In genomic region chr20:48679603-48680002, GRCh38 we compare ENCODE assay signal across 15 cellular contexts.
A peak's percentile ranks its signal among the peaks of the same experiment; 100 is the strongest.
DNase-seq lines count a peak whose midpoint lies in the region; ATAC-seq and TF ChIP-seq lines count a peak whose summit lies in the region.
"Had no signal": no experiment of that assay in that cellular context is flagged by ENCODE, and none has a peak within 500 bp of the region (broad histone marks: within the 10 kb centered on the region; RNA-seq: fewer than 3 reads in every experiment).

No MANE protein-coding gene starts in this region.

- H4K20me1 ChIP-seq in OCI-LY7 (ENCODE audit: insufficient read depth, low read length) (no peaks in the 10 kb centered on the region), hepatocyte (ENCODE audit: insufficient read depth, poor library complexity, severe bottlenecking) (no peaks in the 10 kb centered on the region)

- H3K23ac ChIP-seq in mesenchymal stem cell (ENCODE audit: low read length in 2 of 2): no peak overlapping the region

- no peak overlapping the region for H2BK15ac ChIP-seq in mesenchymal stem cell (ENCODE audit: low read depth, poor library complexity, severe bottlenecking)

- H2BK12ac ChIP-seq in mesenchymal stem cell (ENCODE audit: low read length in 2 of 2): no peak overlapping the region

- no peak overlapping the region for H3K27ac ChIP-seq in OCI-LY7 (ENCODE audit: low read depth, low read length, poor library complexity, severe bottlenecking)
- no peak overlapping the region for H3K27ac ChIP-seq in hepatocyte
- H3K27ac ChIP-seq in mesenchymal stem cell (ENCODE audit: low read length, poor library complexity, severe bottlenecking): no peak overlapping the region

- H2BK120ac ChIP-seq in mesenchymal stem cell (ENCODE audit: low read depth, low read length): no peak overlapping the region

- H3K9me2 ChIP-seq in OCI-LY7 (ENCODE audit: insufficient read depth, low read length) (no peaks in the 10 kb centered on the region), hepatocyte (replicated peaks; ENCODE audit: insufficient read depth) (no peaks in the 10 kb centered on the region)

- POLR2A ChIA-PET in OCI-LY7 (lab: Charles Lee): no interaction called here

- peaks cover 7% of the 10 kb centered on the region for H3K4me1 ChIP-seq in OCI-LY7 (ENCODE audit: insufficient read depth, low read length, poor library complexity, severe bottlenecking)
- H3K4me1 ChIP-seq in hepatocyte (ENCODE audit: insufficient read depth): peaks cover 22% of the 10 kb centered on the region
- H3K4me1 ChIP-seq in mesenchymal stem cell (ENCODE audit: control insufficient read depth, insufficient read depth, low read depth, low read length): peaks cover 20% of the 10 kb centered on the region

- H2BK5ac ChIP-seq in mesenchymal stem cell (ENCODE audit: low read depth, low read length, poor library complexity, severe bottlenecking): no peak overlapping the region

- no peaks in the 10 kb centered on the region for H3K9me3 ChIP-seq in OCI-LY7 (ENCODE audit: low read length)
- H3K9me3 ChIP-seq in hepatocyte (ENCODE audit: low read depth): no peaks in the 10 kb centered on the region
- H3K9me3 ChIP-seq in mesenchymal stem cell (ENCODE audit: control insufficient read depth, low read length): no peaks in the 10 kb centered on the region

- no peak overlapping the region for H2AFZ ChIP-seq in OCI-LY7 (ENCODE audit: low read length)
- H2AFZ ChIP-seq in hepatocyte: no peak overlapping the region
- H2AFZ ChIP-seq in mesenchymal stem cell (ENCODE audit: low read depth, low read length): no peak overlapping the region

- no peak overlapping the region for H3K4ac ChIP-seq in mesenchymal stem cell (ENCODE audit: low read depth in 1 of 2, low read length in 2 of 2)

- ATAC-seq in HG02798 (IDR thresholded peaks at IDR 0.05; ENCODE audit: poor library complexity, unreplicated experiment): no peak
- ATAC-seq: natural killer cell treated with Interleukin-12 subunit alpha and Interleukin-12 subunit beta and Interleukin-15 and Interleukin-18, amount 100 ng/mL, for 72 hours had no signal

- H3K4me2 ChIP-seq in OCI-LY7 (ENCODE audit: low read length) (no peak overlapping the region), hepatocyte (no peak overlapping the region), mesenchymal stem cell (ENCODE audit: low read length, poor library complexity, severe bottlenecking) (no peak overlapping the region)
- H3K4me2 ChIP-seq: smooth muscle cell had no signal

- intact Hi-C loops in OCI-LY7 (cut with micrococcal nuclease; ENCODE audit: unreplicated experiment): no loop called here

- H3K27me3 ChIP-seq in hepatocyte: no peaks in the 10 kb centered on the region
- peaks cover 0 to 2% of the 10 kb centered on the region in 2 experiments for H3K27me3 ChIP-seq in mesenchymal stem cell (ENCODE audit: control insufficient read depth in 1 of 2, insufficient read depth in 1 of 2, low read length in 2 of 2)

- H3K18ac ChIP-seq in mesenchymal stem cell (ENCODE audit: low read depth in 1 of 2, low read length in 2 of 2): no peak overlapping the region

- peaks cover 12% of the 10 kb centered on the region; the same call in 1 of the 2 replicates for H3K36me3 ChIP-seq in OCI-LY7 (ENCODE audit: insufficient read depth, low read length)
- H3K36me3 ChIP-seq in hepatocyte (replicated peaks; ENCODE audit: insufficient read depth, low read depth): no peaks in the 10 kb centered on the region
- H3K36me3 ChIP-seq in mesenchymal stem cell (ENCODE audit: control insufficient read depth in 1 of 2, insufficient read depth in 2 of 2, low read depth in 1 of 2, low read length in 2 of 2): peaks cover 0 to 22% of the 10 kb centered on the region in 2 experiments

- no peak overlapping the region for H4K91ac ChIP-seq in mesenchymal stem cell (ENCODE audit: low read length)

- no peak overlapping the region for H4K8ac ChIP-seq in mesenchymal stem cell (ENCODE audit: low read length)

- CTCF ChIA-PET in OCI-LY7 (lab: Charles Lee; ENCODE audit: unreplicated experiment): no interaction called here

- no peak overlapping the region for H2AK5ac ChIP-seq in mesenchymal stem cell (ENCODE audit: low read length, severe bottlenecking)

- no peak overlapping the region for H3K9ac ChIP-seq in mesenchymal stem cell (ENCODE audit: low read length)

- no peak overlapping the region for H3K14ac ChIP-seq in mesenchymal stem cell (ENCODE audit: low read length in 2 of 2)

- no peaks in the 10 kb centered on the region for H3K79me1 ChIP-seq in mesenchymal stem cell (replicated peaks; ENCODE audit: low read length, poor library complexity, severe bottlenecking)

- no TSS peak for BruUV-seq in OCI-LY7 (replicated peaks; lab: Mats Ljungman, UMichigan)

- no peak for TF ChIP-seq CTCF in OCI-LY7 (conservative IDR thresholded peaks at IDR 0.05; ENCODE audit: low read length)
- TF ChIP-seq CTCF in hepatocyte (IDR thresholded peaks at IDR 0.05; ENCODE audit: poor library complexity): no peak

- H3K4me3 ChIP-seq in OCI-LY7 (ENCODE audit: low read depth, low read length, poor library complexity, severe bottlenecking): no peak overlapping the region
- no peak overlapping the region for H3K4me3 ChIP-seq in hepatocyte
- H3K4me3 ChIP-seq in mesenchymal stem cell (ENCODE audit: insufficient read depth in 1 of 2, low read depth in 1 of 2, low read length in 2 of 2): no peak overlapping the region
- H3K4me3 ChIP-seq: smooth muscle cell had no signal

- DNase-seq in stimulated activated CD4-positive, alpha-beta T cell treated with anti-CD3 and anti-CD28 coated beads, Interleukin-4, amount 100 ng/mL, for 1 hour: peak; percentile 5
- DNase-seq in stimulated activated CD4-positive, alpha-beta T cell treated with anti-CD3 and anti-CD28 coated beads, Interleukin-2, amount 100 ng/mL, for 48 hours: no peak
- peak; percentile 69 for DNase-seq in OCI-LY7 (ENCODE audit: low spot score)
- DNase-seq in hepatocyte (ENCODE audit: low spot score): peak; percentile 46
- no peak for DNase-seq in mesenchymal stem cell
- no peak for DNase-seq in NCI-H446 (lab: John Stamatoyannopoulos, UW)
- DNase-seq in NCI-H128 (lab: John Stamatoyannopoulos, UW; ENCODE audit: unreplicated experiment): no peak
- DNase-seq: activated CD8-positive, alpha-beta memory T cell treated with anti-CD3 and anti-CD28 coated beads, Interleukin-2, amount 50 U/mL, for 48 hours; amniotic stem cell; NCI-H1417 treated with DMSO at 0.1 percent for 48 hours; OCI-M1; T-helper 9 cell had no signal

- no peaks in the 10 kb centered on the region for H3K79me2 ChIP-seq in OCI-LY7 (ENCODE audit: insufficient read depth, low read depth, low read length)
- no peaks in the 10 kb centered on the region for H3K79me2 ChIP-seq in hepatocyte

- 85% methylated on average over 8 of the region's 14 CpGs for WGBS in hepatocyte (ENCODE audit: low lambda C conversion rate, missing lambda C conversion rate)
- 83% methylated on average over 14 of the region's 14 CpGs for WGBS in mesenchymal stem cell

Comparison
In these comparisons a context has a peak if more than half of its experiments do, and no peak if none do; other contexts are left out.
1. DNase-seq: peak in stimulated activated CD4-positive, alpha-beta T cell treated with anti-CD3 and anti-CD28 coated beads, Interleukin-4, amount 100 ng/mL, for 1 hour (single experiment), OCI-LY7 (single experiment) and hepatocyte (single experiment); none in stimulated activated CD4-positive, alpha-beta T cell treated with anti-CD3 and anti-CD28 coated beads, Interleukin-2, amount 100 ng/mL, for 48 hours (0 of 2), mesenchymal stem cell (single experiment), NCI-H446 (0 of 2) and NCI-H128 (single experiment).